ENCODE assay signal across 20 cellular contexts in the genomic region with DNA sequence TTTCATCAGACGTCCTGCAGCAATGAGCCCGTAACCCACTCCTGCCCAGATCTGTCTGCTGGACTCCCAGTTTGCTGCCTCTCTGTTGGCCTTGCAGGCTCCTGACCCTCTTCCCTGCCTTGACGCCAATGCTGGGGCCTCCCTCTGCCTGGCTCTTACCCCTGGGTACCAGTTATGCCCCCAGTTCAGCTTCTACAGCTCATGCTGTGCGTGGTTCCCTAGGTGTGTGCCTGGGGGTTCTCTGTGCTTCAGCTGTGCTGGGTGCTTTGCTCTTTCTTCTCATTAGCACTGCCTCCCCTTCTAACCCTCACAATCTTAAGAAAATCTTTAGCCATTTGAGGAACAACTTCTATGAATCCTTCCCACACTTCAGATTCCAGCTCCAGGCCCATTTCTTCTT.
A peak's percentile ranks its signal among the peaks of the same experiment; 100 is the strongest.
DNase-seq lines count a peak whose midpoint lies in the region; ATAC-seq and TF ChIP-seq lines count a peak whose summit lies in the region.
"Had no signal": no experiment of that assay in that cellular context is flagged by ENCODE, and none has a peak within 500 bp of the region (broad histone marks: within the 10 kb centered on the region; RNA-seq: fewer than 3 reads in every experiment).

No MANE protein-coding gene starts in this region.

- H3K4me3 ChIP-seq in coronary artery: no peak overlapping the region
- H3K4me3 ChIP-seq: BLaER1, GM12878, GM23338, HAP-1 had no signal

- DNase-seq in EH (ENCODE audit: low read depth) (peak; percentile 13), coronary artery (ENCODE audit: low spot score) (peak; percentile 50), islet precursor cell (peak; percentile 30), GOT3 (lab: John Stamatoyannopoulos, UW) (no peak)
- DNase-seq: Caco-2; CD4-positive, CD25-positive, alpha-beta regulatory T cell; DMS153; DND-41; EL; GDM1; HFFc6 had no signal

- no peak for TF ChIP-seq CTCF in coronary artery (IDR thresholded peaks at IDR 0.05)

- ATAC-seq in HG02588 (IDR thresholded peaks at IDR 0.05; ENCODE audit: unreplicated experiment): no peak
- no peak for ATAC-seq in HG02610 (IDR thresholded peaks at IDR 0.05; ENCODE audit: unreplicated experiment)
- ATAC-seq: CD8-positive, alpha-beta T cell; GM12878 had no signal

- H3K27ac ChIP-seq in coronary artery: no peak overlapping the region
- H3K27ac ChIP-seq: 22Rv1, BLaER1, C4-2B had no signal
